In genomic region chr6:7148100-7148822, GRCh38 we compare ENCODE assay signal across 1 cellular context.
TF ChIP-seq lines count a peak whose summit lies in the region.

No MANE protein-coding gene starts in this region.

TF ChIP-seq in K562, 482 proteins besides CTCF, POLR2A, EP300 and RAD21 (continued from another document):
- peak; percentile 47; the same call in 1 of the 2 replicates for TF ChIP-seq ATF4 (CRISPR knock-in tag; IDR thresholded peaks at IDR 0.05)
- TF ChIP-seq ZNF707 (CRISPR knock-in tag; conservative IDR thresholded peaks at IDR 0.05): no peak
- TF ChIP-seq ESRRA (IDR thresholded peaks at IDR 0.05; ENCODE audit: borderline replicate concordance, low read depth): no peak
- no peak for TF ChIP-seq CEBPZ (IDR thresholded peaks at IDR 0.05; ENCODE audit: borderline replicate concordance, low read depth, low read length)
- TF ChIP-seq ZBTB17 (CRISPR knock-in tag; IDR thresholded peaks at IDR 0.05): 0 out of 2 replicates have a peak, but pooled peaks have one; percentile 28
- TF ChIP-seq KLF13 (tag; IDR thresholded peaks at IDR 0.05; ENCODE audit: borderline replicate concordance, low read depth): no peak
- no peak for TF ChIP-seq HDGF (IDR thresholded peaks at IDR 0.05)
- TF ChIP-seq HMBOX1 (IDR thresholded peaks at IDR 0.05): peak; percentile 17; the same call in 1 of the 2 replicates
- 0 out of 2 replicates have a peak, but pooled peaks have one; percentile 26 for TF ChIP-seq ZNF740 (CRISPR knock-in tag; IDR thresholded peaks at IDR 0.05)
- no peak for TF ChIP-seq ZNF740 (tag; IDR thresholded peaks at IDR 0.05)
- 0 out of 2 replicates have a peak, but pooled peaks have one; percentile 47 for TF ChIP-seq BRD4 (IDR thresholded peaks at IDR 0.05)
- TF ChIP-seq DMBX1 (CRISPR knock-in tag; IDR thresholded peaks at IDR 0.05; ENCODE audit: borderline replicate concordance): peak; percentile 14; the same call in 1 of the 2 replicates
- TF ChIP-seq ZNF592 (IDR thresholded peaks at IDR 0.05): 0 out of 2 replicates have a peak, but pooled peaks have one; percentile 52
- no peak for TF ChIP-seq ZNF551 (CRISPR knock-in tag; IDR thresholded peaks at IDR 0.05)
